36 cellular contexts compared by ENCODE assay signal in the genomic region with DNA sequence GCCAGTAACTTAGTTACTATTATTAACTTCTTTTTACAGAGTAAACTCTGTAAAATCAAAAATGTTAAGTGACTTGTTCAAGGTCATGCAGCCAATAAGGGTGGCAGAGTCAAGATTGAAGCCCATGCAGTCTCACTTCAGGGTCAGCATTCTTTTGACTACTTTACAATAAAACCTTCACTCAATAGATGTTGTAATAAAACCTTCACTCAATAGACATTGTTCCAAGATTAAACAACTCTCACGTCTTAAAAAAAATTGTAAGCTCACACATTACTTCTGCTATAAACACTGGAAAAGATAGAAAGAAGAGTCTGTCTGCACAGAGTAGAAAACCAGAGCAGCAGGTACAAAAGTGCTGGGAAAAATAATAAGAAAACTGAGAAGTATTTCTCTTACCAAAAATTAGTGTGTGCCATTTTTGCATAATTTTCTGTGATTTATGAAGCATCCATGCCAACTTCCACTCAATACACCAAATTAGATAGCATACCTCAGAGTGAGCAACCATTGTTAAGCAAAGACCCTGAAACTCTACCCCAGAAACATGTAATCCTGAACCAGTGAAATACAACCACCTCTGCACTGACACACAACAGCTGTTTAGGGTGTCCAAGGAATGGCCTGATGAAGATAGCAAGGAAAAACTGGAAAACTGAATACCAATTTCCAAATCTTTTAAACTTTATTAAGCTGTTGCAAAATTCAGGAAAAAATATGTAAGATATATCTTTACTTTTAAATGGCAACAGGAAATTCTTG. TPM values are rescaled to one million over a fixed set of nuclear protein-coding genes. Genes with fewer than 3 reads are reported as not detected.
"Had no signal": no experiment of that assay in that cellular context is flagged by ENCODE, and none has a peak within 500 bp of the region (broad histone marks: within the 10 kb centered on the region; RNA-seq: fewer than 3 reads in every experiment).

No MANE protein-coding gene starts in this region.

- H2AFZ ChIP-seq: PC-9 had no signal

- ATAC-seq: activated T-cell treated with anti-CD3 and anti-CD28 coated beads, Interleukin-2, amount 50 U/mL, for 72 hours; Right ventricle myocardium inferior had no signal

- H3K27ac Mint-ChIP-seq: activated CD4-positive, alpha-beta memory T cell treated with anti-CD3 and anti-CD28 coated beads, Interleukin-2, amount 10 ng/mL, durations not matched to agents 7 days and 5 days; activated naive CD4-positive, alpha-beta T cell treated with anti-CD3 and anti-CD28 coated beads, Interleukin-2, amount 50 U/mL, for 24 hours; activated naive CD8-positive, alpha-beta T cell treated with anti-CD3 and anti-CD28 coated beads, Interleukin-2, amount 10 ng/mL, durations not matched to agents 7 days and 5 days; activated T-cell treated with anti-CD3 and anti-CD28 coated beads, Interleukin-2, amount 50 U/mL, for 72 hours; activated T-helper 2 cell treated with anti-CD3 and anti-CD28 coated beads, Interferon-gamma antibody, Interleukin-2, Interleukin-4, amounts not matched to agents 10 μg/mL and 5 μg/mL and 100 μg/mL, durations not matched to agents 14 hours and 24 hours and 36 hours had no signal

- H3K4me1 ChIP-seq: ascending aorta had no signal

- H3K36me3 Mint-ChIP-seq: activated naive CD4-positive, alpha-beta T cell treated with anti-CD3 and anti-CD28 coated beads, Interleukin-2, amount 50 U/mL, for 24 hours; activated naive CD8-positive, alpha-beta T cell treated with anti-CD3 and anti-CD28 coated beads, Interleukin-2, amount 10 ng/mL, durations not matched to agents 7 days and 5 days had no signal

- H3K27me3 Mint-ChIP-seq: activated CD4-positive, alpha-beta memory T cell treated with anti-CD3 and anti-CD28 coated beads, Interleukin-2, amount 10 ng/mL, durations not matched to agents 7 days and 5 days; activated naive CD4-positive, alpha-beta T cell treated with anti-CD3 and anti-CD28 coated beads, Interleukin-2, amount 50 U/mL, for 24 hours; activated naive CD8-positive, alpha-beta T cell treated with anti-CD3 and anti-CD28 coated beads, Interleukin-2, amount 10 ng/mL, durations not matched to agents 7 days and 5 days; central memory CD8-positive, alpha-beta T cell had no signal

- DNase-seq: activated CD4-positive, alpha-beta memory T cell treated with anti-CD3 and anti-CD28 coated beads, Interleukin-2, amount 10 ng/mL, durations not matched to agents 7 days and 5 days; activated CD4-positive, alpha-beta T cell treated with anti-CD3 and anti-CD28 coated beads for 1 hour; activated CD4-positive, alpha-beta T cell treated with anti-CD3 and anti-CD28 coated beads for 48 hours; activated CD4-positive, CD25-positive, alpha-beta regulatory T cell; activated CD8-positive, alpha-beta memory T cell treated with anti-CD3 and anti-CD28 coated beads for 24 hours; activated gamma-delta T cell; activated naive CD4-positive, alpha-beta T cell treated with Interleukin-2 at 50 U/mL for 16 hours; activated naive CD8-positive, alpha-beta T cell treated with anti-CD3 and anti-CD28 coated beads, Interleukin-2, amount 10 ng/mL, durations not matched to agents 7 days and 5 days; activated T-cell treated with anti-CD3 and anti-CD28 coated beads, Interleukin-2, amount 50 U/mL, for 1 hour; activated T-cell treated with anti-CD3 and anti-CD28 coated beads, Interleukin-2, amount 50 U/mL, for 72 hours; amygdala; Kasumi-1; KG1; MM.1S; MV-4-11; NCI-H1105; NCI-H1417 treated with DMSO at 0.1 percent for 48 hours; NCI-H187 treated with DMSO at 0.1 percent for 48 hours; NCI-H2081 treated with DMSO at 0.1 percent for 48 hours; NCI-H345; NCI-H524 treated with DMSO at 0.1 percent for 48 hours; NCI-H748 treated with DMSO at 0.1 percent for 48 hours; NK-92 treated with Interleukin-12 subunit alpha and Interleukin-12 subunit beta, amount 100 ng/mL, for 24 hours; PC-9; SIG-M5; T1000; WERI-Rb-1 had no signal

- H3K4me3 Mint-ChIP-seq: activated CD4-positive, alpha-beta memory T cell treated with anti-CD3 and anti-CD28 coated beads, Interleukin-2, amount 10 ng/mL, durations not matched to agents 7 days and 5 days; activated naive CD4-positive, alpha-beta T cell treated with anti-CD3 and anti-CD28 coated beads, Interleukin-2, amount 50 U/mL, for 24 hours; activated naive CD8-positive, alpha-beta T cell treated with anti-CD3 and anti-CD28 coated beads, Interleukin-2, amount 10 ng/mL, durations not matched to agents 7 days and 5 days; activated T-cell treated with anti-CD3 and anti-CD28 coated beads, Interleukin-2, amount 50 U/mL, for 72 hours; central memory CD8-positive, alpha-beta T cell had no signal

- FAIRE-seq: RCC 7860 had no signal

- H3K36me3 ChIP-seq: ascending aorta, cardiac muscle cell, WERI-Rb-1 had no signal

- H3K4me2 ChIP-seq: PC-9 had no signal

- H3K9me3 ChIP-seq: ascending aorta had no signal

- H3K27ac ChIP-seq: ascending aorta, cardiac muscle cell, PC-9, RWPE1, WERI-Rb-1 had no signal

- H3K27me3 ChIP-seq: ascending aorta, cardiac muscle cell had no signal

- H3K4me1 Mint-ChIP-seq: activated CD4-positive, alpha-beta memory T cell treated with anti-CD3 and anti-CD28 coated beads, Interleukin-2, amount 10 ng/mL, durations not matched to agents 7 days and 5 days; activated naive CD4-positive, alpha-beta T cell treated with anti-CD3 and anti-CD28 coated beads, Interleukin-2, amount 50 U/mL, for 24 hours; activated naive CD8-positive, alpha-beta T cell treated with anti-CD3 and anti-CD28 coated beads, Interleukin-2, amount 10 ng/mL, durations not matched to agents 7 days and 5 days; central memory CD8-positive, alpha-beta T cell had no signal

- H3K4me3 ChIP-seq: ascending aorta, cardiac muscle cell, PC-9 had no signal

- H3K9me3 Mint-ChIP-seq: activated naive CD8-positive, alpha-beta T cell treated with anti-CD3 and anti-CD28 coated beads, Interleukin-2, amount 10 ng/mL, durations not matched to agents 7 days and 5 days; activated T-helper 2 cell treated with anti-CD3 and anti-CD28 coated beads, Interferon-gamma antibody, Interleukin-2, Interleukin-4, amounts not matched to agents 10 μg/mL and 5 μg/mL and 100 μg/mL, durations not matched to agents 14 hours and 24 hours and 36 hours had no signal

RNA-seq across cellular contexts. Expression of a gene that starts 4.9 kb away (rescaled TPM):
- total RNA-seq: activated CD4-positive, alpha-beta memory T cell treated with anti-CD3 and anti-CD28 coated beads, Interleukin-2, amount 10 ng/mL, durations not matched to agents 7 days and 5 days; activated naive CD8-positive, alpha-beta T cell treated with anti-CD3 and anti-CD28 coated beads, Interleukin-2, amount 10 ng/mL, durations not matched to agents 7 days and 5 days; T-helper 2 cell treated with Interferon-gamma antibody and Interleukin-4, amounts not matched to agents 100 ng/mL and 5 ng/mL, for 36 hours had no signal
